In the genomic region with DNA sequence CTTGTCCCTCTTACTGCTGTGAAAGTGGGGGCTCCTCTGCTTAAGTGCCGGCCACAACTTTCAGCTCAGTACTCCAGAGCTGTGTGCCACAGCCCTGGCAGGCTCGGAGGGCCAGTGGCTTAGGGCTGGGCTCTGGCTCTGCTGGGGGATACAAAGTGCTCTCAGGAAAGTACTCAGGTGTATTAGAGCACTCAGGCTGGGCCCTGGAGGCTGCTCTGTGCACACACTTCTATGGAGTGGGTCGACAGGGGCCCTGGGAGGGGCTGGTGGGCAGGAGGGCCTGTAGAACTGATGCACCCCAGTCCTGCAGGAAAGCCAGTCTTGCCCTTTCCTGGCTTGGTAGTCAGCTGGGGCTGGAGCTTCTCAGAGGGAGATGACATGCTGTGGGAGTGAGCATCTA, we compare ENCODE assay signal across 22 cellular contexts.
"Had no signal": no experiment of that assay in that cellular context is flagged by ENCODE, and none has a peak within 500 bp of the region (broad histone marks: within the 10 kb centered on the region; RNA-seq: fewer than 3 reads in every experiment).

No MANE protein-coding gene starts in this region.

- H3K4me3 ChIP-seq: adrenal gland, breast epithelium had no signal

- H3K9me3 ChIP-seq: adrenal gland had no signal

- H3K36me3 ChIP-seq: adrenal gland, breast epithelium had no signal

- DNase-seq: activated CD4-positive, alpha-beta T cell treated with anti-CD3 and anti-CD28 coated beads for 48 hours; activated CD4-positive, alpha-beta T cell treated with anti-CD3 and anti-CD28 coated beads, Interleukin-2, amount 50 U/mL, for 4 hours; activated CD4-positive, CD25-positive, alpha-beta regulatory T cell treated with anti-CD3 and anti-CD28 coated beads, Interleukin-2, amount 50 U/mL, for 72 hours; activated CD8-positive, alpha-beta memory T cell treated with anti-CD3 and anti-CD28 coated beads, Interleukin-2, amount 50 U/mL, for 48 hours; activated CD8-positive, alpha-beta T cell treated with anti-CD3 and anti-CD28 coated beads, Interleukin-2, amount 10 ng/mL, durations not matched to agents 7 days and 5 days; activated naive CD4-positive, alpha-beta T cell treated with anti-CD3 and anti-CD28 coated beads, Interleukin-2, amount 50 U/mL, for 16 hours; activated naive CD8-positive, alpha-beta T cell treated with anti-CD3 and anti-CD28 coated beads, Interleukin-2, amount 10 ng/mL, durations not matched to agents 7 days and 5 days; activated T-cell treated with anti-CD3 and anti-CD28 coated beads, Interleukin-2, amount 50 U/mL, for 1 hour; adrenal gland; anterior cingulate cortex; central memory CD4-positive, alpha-beta T cell; Karpas-422; MM.1S; NCI-H1105 treated with DMSO at 0.1 percent for 48 hours; NCI-H1436 treated with DMSO at 0.1 percent for 48 hours; NCI-H187; NCI-H2081; NCI-H510A treated with DMSO at 0.1 percent for 48 hours; SIG-M5; T-helper 17 cell; T-helper 9 cell had no signal

- H3K27ac ChIP-seq: adrenal gland, breast epithelium had no signal

- ATAC-seq: activated CD8-positive, alpha-beta T cell treated with anti-CD3 and anti-CD28 coated beads, Interleukin-2, amount 10 ng/mL, durations not matched to agents 7 days and 5 days; T-helper 17 cell had no signal

- H3K27me3 ChIP-seq: adrenal gland, breast epithelium had no signal

- H3K4me1 ChIP-seq: adrenal gland, breast epithelium had no signal
